ENCODE assay signal across 29 cellular contexts in genomic region chr2:127170452-127171197, GRCh38. TPM values are rescaled to one million over a fixed set of nuclear protein-coding genes. Genes with fewer than 3 reads are reported as not detected.
A peak's percentile ranks its signal among the peaks of the same experiment; 100 is the strongest.
DNase-seq lines count a peak whose midpoint lies in the region; ATAC-seq, FAIRE-seq and TF ChIP-seq lines count a peak whose summit lies in the region.
"Had no signal": no experiment of that assay in that cellular context is flagged by ENCODE, and none has a peak within 500 bp of the region (broad histone marks: within the 10 kb centered on the region; RNA-seq: fewer than 3 reads in every experiment).

No MANE protein-coding gene starts in this region.

- no peaks in the 10 kb centered on the region for H3K27me3 Mint-ChIP-seq in MCF 10A (ENCODE audit: insufficient read depth, unreplicated experiment)
- no peaks in the 10 kb centered on the region for H3K27me3 Mint-ChIP-seq in neural crest cell (ENCODE audit: low read depth)
- H3K27me3 Mint-ChIP-seq: activated CD8-positive, alpha-beta T cell treated with anti-CD3 and anti-CD28 coated beads for 36 hours; dendritic cell treated with granulocyte-macrophage colony-stimulating factor and Interleukin-4, amounts not matched to agents 40 ng/mL and 50 ng/mL, for 4 days; natural killer cell treated with Interleukin-12 subunit alpha and Interleukin-12 subunit beta and Interleukin-15 and Interleukin-18, amount 100 ng/mL, for 72 hours had no signal

- no peaks in the 10 kb centered on the region for H3K27me3 ChIP-seq in breast epithelium
- peaks cover 1 to 19% of the 10 kb centered on the region in 2 experiments; a peak in 4 of 5 replicates for H3K27me3 ChIP-seq in HepG2 (ENCODE audit: control insufficient read depth in 1 of 2, insufficient read depth in 2 of 2, low read length in 2 of 2)
- no peaks in the 10 kb centered on the region for H3K27me3 ChIP-seq in colonic mucosa
- H3K27me3 ChIP-seq: cardiac muscle cell had no signal

- no peak; the same call in 2 of the 3 replicates for ATAC-seq in HepG2
- ATAC-seq in HG03571 (IDR thresholded peaks at IDR 0.05; ENCODE audit: unreplicated experiment), result no peak
- ATAC-seq in HG03108 (IDR thresholded peaks at IDR 0.05; ENCODE audit: unreplicated experiment), result no peak
- ATAC-seq: activated CD8-positive, alpha-beta T cell treated with anti-CD3 and anti-CD28 coated beads for 36 hours; activated naive CD4-positive, alpha-beta T cell treated with anti-CD3 and anti-CD28 coated beads, Interleukin-2, amount 50 U/mL, for 72 hours; activated T-helper 17 cell treated with anti-CD3 and anti-CD28 coated beads, Interleukin-2, amount 50 U/mL, for 72 hours; natural killer cell treated with Interleukin-12 subunit alpha and Interleukin-12 subunit beta and Interleukin-15 and Interleukin-18, amount 100 ng/mL, for 72 hours; T-helper 17 cell had no signal

- H3K9ac ChIP-seq in HepG2 (ENCODE audit: insufficient read depth, low read depth, low read length) (no peak overlapping the region), colonic mucosa (ENCODE audit: low read depth in 2 of 2, low read length in 2 of 2) (no peak overlapping the region)
- H3K9ac ChIP-seq: parathyroid adenoma, SK-N-SH had no signal

- H3K27ac ChIP-seq in breast epithelium (no peak overlapping the region), HepG2 (ENCODE audit: extremely low read length, insufficient read depth, low read length) (no peak overlapping the region), colonic mucosa (no peak overlapping the region)
- H3K27ac ChIP-seq: cardiac muscle cell, parathyroid adenoma, thoracic aorta had no signal

- intact Hi-C loops in MCF 10A (cut with micrococcal nuclease) (no loop called here), breast epithelium (cut with DNase I; ENCODE audit: low total_unique reads) (no loop called here), HepG2 (cut with micrococcal nuclease; ENCODE audit: unreplicated experiment) (no loop called here), colonic mucosa (cut with DNase I) (loop anchor here (10.0 kb wide), 1 partner anchor 106 kb away; no protein-coding TSS in a partner anchor)

- TF ChIP-seq EP300 in HepG2 (IDR thresholded peaks at IDR 0.05; ENCODE audit: low read depth in 2 of 2, low read length in 2 of 2), result no peak
- no peak for TF ChIP-seq EP300 in HepG2 (CRISPR knock-in tag; IDR thresholded peaks at IDR 0.05; ENCODE audit: borderline replicate concordance)

- H3K36me3 ChIP-seq in breast epithelium, result no peaks in the 10 kb centered on the region
- H3K36me3 ChIP-seq in HepG2 (replicated peaks in 1 of 2; ENCODE audit: control insufficient read depth in 1 of 2, insufficient read depth in 2 of 2, low read length in 2 of 2), result no peaks in the 10 kb centered on the region
- H3K36me3 ChIP-seq in colonic mucosa, result no peaks in the 10 kb centered on the region
- H3K36me3 ChIP-seq: cardiac muscle cell, thoracic aorta had no signal

- TF ChIP-seq POLR2A in breast epithelium (IDR thresholded peaks at IDR 0.05) (no peak), HepG2 (IDR thresholded peaks at IDR 0.05; ENCODE audit: insufficient read depth in 1 of 2, low read depth in 2 of 2, low read length in 2 of 2) (no peak)

- H3K4me1 ChIP-seq in breast epithelium, result no peaks in the 10 kb centered on the region
- H3K4me1 ChIP-seq in HepG2 (ENCODE audit: insufficient read depth, low read length), result no peaks in the 10 kb centered on the region
- H3K4me1 ChIP-seq in colonic mucosa, result peaks cover 4% of the 10 kb centered on the region

- TF ChIP-seq RAD21 in HepG2 (CRISPR knock-in tag; IDR thresholded peaks at IDR 0.05), result no peak

- DNase-seq in MCF 10A (ENCODE audit: unreplicated experiment) (peak; percentile 16), breast epithelium (ENCODE audit: low spot score in 2 of 2) (no peak), HepG2 (ENCODE audit: low spot score) (no peak), neural crest cell (ENCODE audit: low read depth, low spot score) (no peak), urothelium cell line (ENCODE audit: low spot score) (no peak), colonic mucosa (no peak)
- DNase-seq: activated CD4-positive, alpha-beta T cell treated with anti-CD3 and anti-CD28 coated beads for 1 hour; activated CD8-positive, alpha-beta T cell treated with anti-CD3 and anti-CD28 coated beads for 36 hours; CD8-positive, alpha-beta memory T cell; hippocampal formation; NCI-H2081; NCI-H446; NCI-H774; SK-N-SH; stimulated activated naive CD4-positive, alpha-beta T cell treated with Interleukin-2 at 50 U/mL for 16 hours; T-helper 17 cell had no signal

- H3K9me3 Mint-ChIP-seq in MCF 10A (ENCODE audit: unreplicated experiment) (no peaks in the 10 kb centered on the region), neural crest cell (no peaks in the 10 kb centered on the region)
- H3K9me3 Mint-ChIP-seq: activated CD8-positive, alpha-beta T cell treated with anti-CD3 and anti-CD28 coated beads for 36 hours; activated naive CD4-positive, alpha-beta T cell treated with anti-CD3 and anti-CD28 coated beads, Interleukin-2, amount 50 U/mL, for 72 hours; activated T-helper 17 cell treated with anti-CD3 and anti-CD28 coated beads, Interleukin-2, amount 50 U/mL, for 72 hours; CD8-positive, alpha-beta memory T cell; dendritic cell treated with granulocyte-macrophage colony-stimulating factor and Interleukin-4, amounts not matched to agents 40 ng/mL and 50 ng/mL, for 4 days; mesothelial cell of epicardium; natural killer cell treated with Interleukin-12 subunit alpha and Interleukin-12 subunit beta and Interleukin-15 and Interleukin-18, amount 100 ng/mL, for 72 hours had no signal

- H3K27ac Mint-ChIP-seq in MCF 10A (ENCODE audit: low read depth, unreplicated experiment) (no peak overlapping the region), neural crest cell (ENCODE audit: unreplicated experiment) (peak overlapping the region; percentile 72)
- H3K27ac Mint-ChIP-seq: activated CD8-positive, alpha-beta T cell treated with anti-CD3 and anti-CD28 coated beads for 36 hours; activated T-helper 17 cell treated with anti-CD3 and anti-CD28 coated beads, Interleukin-2, amount 50 U/mL, for 72 hours; dendritic cell treated with granulocyte-macrophage colony-stimulating factor and Interleukin-4, amounts not matched to agents 40 ng/mL and 50 ng/mL, for 4 days; mesothelial cell of epicardium; natural killer cell treated with Interleukin-12 subunit alpha and Interleukin-12 subunit beta and Interleukin-15 and Interleukin-18, amount 100 ng/mL, for 72 hours; T-helper 17 cell had no signal

- H3K9me3 ChIP-seq in breast epithelium (no peaks in the 10 kb centered on the region), HepG2 (ENCODE audit: low read length) (no peaks in the 10 kb centered on the region), colonic mucosa (no peaks in the 10 kb centered on the region)
- H3K9me3 ChIP-seq: SK-N-SH, thoracic aorta had no signal

- in situ Hi-C loops in HepG2 (cut with HindIII; ENCODE audit: extremely low pct_ligation_motif_present, low pct_unique_long_range_greater_than_20kb), result no loop called here

- H3K36me3 Mint-ChIP-seq in MCF 10A (ENCODE audit: insufficient read depth, unreplicated experiment) (peaks cover 5% of the 10 kb centered on the region), neural crest cell (ENCODE audit: low read depth) (no peaks in the 10 kb centered on the region)
- H3K36me3 Mint-ChIP-seq: activated naive CD4-positive, alpha-beta T cell treated with anti-CD3 and anti-CD28 coated beads, Interleukin-2, amount 50 U/mL, for 72 hours; CD8-positive, alpha-beta memory T cell; mesothelial cell of epicardium; natural killer cell treated with Interleukin-12 subunit alpha and Interleukin-12 subunit beta and Interleukin-15 and Interleukin-18, amount 100 ng/mL, for 72 hours had no signal

- H2AFZ ChIP-seq in HepG2 (ENCODE audit: low read length), result no peak overlapping the region
- H2AFZ ChIP-seq: parathyroid adenoma had no signal

- BruUV-seq in MCF 10A (replicated peaks; lab: Mats Ljungman, UMichigan) (no TSS peak), HepG2 (replicated peaks; lab: Mats Ljungman, UMichigan) (no TSS peak)

- peak; percentile 67 for FAIRE-seq in HepG2 (lab: Jason Lieb, UNC)
- FAIRE-seq in urothelium cell line (lab: Jason Lieb, UNC), result peak; percentile 55
- FAIRE-seq: endometrium, frontal cortex, H1 had no signal

- H3K4me1 Mint-ChIP-seq in MCF 10A (ENCODE audit: insufficient read depth, unreplicated experiment) (peaks cover 23% of the 10 kb centered on the region), neural crest cell (peaks cover 26% of the 10 kb centered on the region)
- H3K4me1 Mint-ChIP-seq: activated T-helper 17 cell treated with anti-CD3 and anti-CD28 coated beads, Interleukin-2, amount 50 U/mL, for 72 hours; CD8-positive, alpha-beta memory T cell; T-helper 17 cell had no signal

- CTCF ChIA-PET in MCF 10A (lab: Yijun Ruan, JAX) (interaction anchor here (0.6 to 1.1 kb wide), 3 partner anchors 11 to 103 kb away, joined by 3 read pairs; no protein-coding TSS in a partner anchor), HepG2 (lab: Yijun Ruan, JAX; ENCODE audit: low intra/inter-chr PET ratio, low total read pairs) (no interaction called here)

- H3K4me2 ChIP-seq in HepG2 (ENCODE audit: low read depth, low read length), result no peak overlapping the region
- H3K4me2 ChIP-seq: SK-N-SH had no signal

- H3K79me2 ChIP-seq in HepG2 (ENCODE audit: insufficient read depth, low read length), result no peaks in the 10 kb centered on the region
- H3K79me2 ChIP-seq: parathyroid adenoma had no signal

- H3K4me3 ChIP-seq in breast epithelium (no peak overlapping the region), HepG2 (replicated peaks in 1 of 3; ENCODE audit: insufficient read depth in 1 of 3, low read depth in 2 of 3, low read length in 3 of 3) (no peak overlapping the region), colonic mucosa (no peak overlapping the region)
- H3K4me3 ChIP-seq: cardiac muscle cell, thoracic aorta had no signal

- 58% methylated on average over 8 of the region's 10 CpGs for WGBS in HepG2 (ENCODE audit: low lambda C conversion rate)

- TF ChIP-seq CTCF in MCF 10A (IDR thresholded peaks at IDR 0.05; ENCODE audit: unreplicated experiment) (no peak), breast epithelium (IDR thresholded peaks at IDR 0.05) (no peak), HepG2 (CRISPR knock-in tag; IDR thresholded peaks at IDR 0.05) (no peak), neural crest cell (conservative IDR thresholded peaks at IDR 0.05) (no peak), colonic mucosa (IDR thresholded peaks at IDR 0.05) (no peak)

- no peaks in the 10 kb centered on the region for H4K20me1 ChIP-seq in HepG2 (ENCODE audit: insufficient read depth, low read length)

- POLR2A ChIA-PET in MCF 10A (lab: Yijun Ruan, JAX) (no interaction called here), HepG2 (lab: Yijun Ruan, JAX) (no interaction called here)

- no peak overlapping the region for H3K4me3 Mint-ChIP-seq in MCF 10A (ENCODE audit: unreplicated experiment)
- no peak overlapping the region for H3K4me3 Mint-ChIP-seq in neural crest cell
- H3K4me3 Mint-ChIP-seq: activated CD8-positive, alpha-beta T cell treated with anti-CD3 and anti-CD28 coated beads for 36 hours; activated T-helper 17 cell treated with anti-CD3 and anti-CD28 coated beads, Interleukin-2, amount 50 U/mL, for 72 hours; CD8-positive, alpha-beta memory T cell; dendritic cell treated with granulocyte-macrophage colony-stimulating factor and Interleukin-4, amounts not matched to agents 40 ng/mL and 50 ng/mL, for 4 days; mesothelial cell of epicardium; natural killer cell treated with Interleukin-12 subunit alpha and Interleukin-12 subunit beta and Interleukin-15 and Interleukin-18, amount 100 ng/mL, for 72 hours; T-helper 17 cell had no signal

RNA-seq across cellular contexts. Expression of gene CYP27C1, which starts 49.5 kb away (rescaled TPM):
- total RNA-seq in MCF 10A (2022), result 0.25 TPM in 1 of 2 replicates, not detected in the other
- under 1 TPM; 0.29 to 0.48 (median 0.33) TPM for total RNA-seq in breast epithelium
- total RNA-seq in HepG2 (2016; rRNA removed; fragmentation: Illumina TruSeq; extraction: Trizol), result not detected in 2 replicates
- total RNA-seq in HepG2 (2016; cell fraction: cytosol; rRNA removed; fragmentation: Illumina TruSeq; extraction: Trizol; ENCODE audit: low read depth), result not detected in 2 replicates
- total RNA-seq in HepG2 (2016; cell fraction: insoluble cytoplasmic fraction; rRNA removed; fragmentation: Illumina TruSeq; extraction: Trizol), result not detected in 2 replicates
- not detected in 2 replicates for total RNA-seq in HepG2 (2016; cell fraction: membrane; rRNA removed; fragmentation: Illumina TruSeq; extraction: Trizol)
- not detected in 2 replicates for total RNA-seq in HepG2 (2016; cell fraction: nucleus; rRNA removed; fragmentation: Illumina TruSeq; extraction: Trizol)
- polyA plus RNA-seq in HepG2 (2011; rRNA removed), result not detected in 2 replicates
- polyA plus RNA-seq in HepG2 (2011; cell fraction: cytosol; rRNA removed), result not detected in 2 replicates
- not detected in 2 replicates for polyA plus RNA-seq in HepG2 (2011; cell fraction: nucleus; rRNA removed)
- not detected in 2 replicates for polyA plus RNA-seq in HepG2 (2012)
- not detected in 2 replicates for polyA plus RNA-seq in HepG2 (2016; cell fraction: cytosol; fragmentation: Illumina TruSeq; extraction: Trizol; ENCODE audit: low read depth)
- not detected in 2 replicates for polyA plus RNA-seq in HepG2 (2016; cell fraction: insoluble cytoplasmic fraction; fragmentation: Illumina TruSeq; extraction: Trizol; ENCODE audit: low read depth)
- polyA plus RNA-seq in HepG2 (2016; cell fraction: membrane; fragmentation: Illumina TruSeq; extraction: Trizol; ENCODE audit: low read depth), result not detected in 2 replicates
- not detected in 2 replicates for polyA plus RNA-seq in HepG2 (2016; cell fraction: nucleus; fragmentation: Illumina TruSeq; extraction: Trizol; ENCODE audit: insufficient read depth, low read depth)
- polyA minus RNA-seq in HepG2 (2011; rRNA and poly(A)+ RNA removed; ENCODE audit: low replicate concordance), result not detected in 2 replicates
- polyA minus RNA-seq in HepG2 (2011; cell fraction: cytosol; rRNA and poly(A)+ RNA removed), result not detected in 2 replicates
- not detected in 2 replicates for polyA minus RNA-seq in HepG2 (2011; cell fraction: nucleus; rRNA and poly(A)+ RNA removed)
- 10.1 and 10.2 TPM in 2 replicates for total RNA-seq in neural crest cell
- under 1 TPM in 1 of 2 donors, not detected in 1; 0.19 TPM for total RNA-seq in colonic mucosa
- total RNA-seq: activated CD8-positive, alpha-beta T cell treated with anti-CD3 and anti-CD28 coated beads for 36 hours; activated naive CD4-positive, alpha-beta T cell treated with anti-CD3 and anti-CD28 coated beads, Interleukin-2, amount 50 U/mL, for 72 hours; activated T-helper 17 cell treated with anti-CD3 and anti-CD28 coated beads, Interleukin-2, amount 50 U/mL, for 72 hours; CD8-positive, alpha-beta memory T cell; natural killer cell treated with Interleukin-12 subunit alpha and Interleukin-12 subunit beta and Interleukin-15 and Interleukin-18, amount 100 ng/mL, for 72 hours; T-helper 17 cell had no signal
- polyA plus RNA-seq: CD8-positive, alpha-beta memory T cell; SK-N-SH had no signal
